In genomic region chr20:44215125-44215524, GRCh38 we compare ENCODE assay signal across 1 cellular context.
TF ChIP-seq lines count a peak whose summit lies in the region.

No MANE protein-coding gene starts in this region.

TF ChIP-seq in HepG2, 621 proteins besides CTCF, POLR2A, EP300 and RAD21 (continued from another document and continues in another):
- TF ChIP-seq HOXA9 (CRISPR knock-in tag; IDR thresholded peaks at IDR 0.05; ENCODE audit: borderline replicate concordance) (no peak), SOX5 (CRISPR knock-in tag; IDR thresholded peaks at IDR 0.05; ENCODE audit: borderline replicate concordance) (peak; percentile 51; the same call in 1 of the 2 replicates), PRMT3 (CRISPR knock-in tag; IDR thresholded peaks at IDR 0.05; ENCODE audit: borderline replicate concordance, low read depth) (no peak), PBX2 (CRISPR knock-in tag; IDR thresholded peaks at IDR 0.05) (no peak), ZNF282 (IDR thresholded peaks at IDR 0.05; ENCODE audit: partially characterized antibody) (no peak), HDAC2 (CRISPR knock-in tag; IDR thresholded peaks at IDR 0.05) (peak; percentile 18; the same call in 1 of the 2 replicates), YY1 (IDR thresholded peaks at IDR 0.05; ENCODE audit: insufficient read depth, insufficient replicate concordance, low read depth, low read length) (peak; percentile 54), ZBTB40 (IDR thresholded peaks at IDR 0.05) (no peak), ZBTB40 (CRISPR knock-in tag; IDR thresholded peaks at IDR 0.05) (no peak), BORCS8-MEF2B (CRISPR knock-in tag; IDR thresholded peaks at IDR 0.05) (no peak), ZNF230 (CRISPR knock-in tag; IDR thresholded peaks at IDR 0.05) (no peak; the same call in 1 of the 2 replicates), ZNF225 (CRISPR knock-in tag; IDR thresholded peaks at IDR 0.05) (no peak), FOXO1 (CRISPR knock-in tag; IDR thresholded peaks at IDR 0.05) (0 out of 2 replicates have a peak, but pooled peaks have one; percentile 39), FOXA1 (IDR thresholded peaks at IDR 0.05) (no peak), FOXA1 (CRISPR knock-in tag; IDR thresholded peaks at IDR 0.05) (no peak), ZNF234 (CRISPR knock-in tag; conservative IDR thresholded peaks at IDR 0.05) (no peak), NAIF1 (CRISPR knock-in tag; IDR thresholded peaks at IDR 0.05; ENCODE audit: borderline replicate concordance) (no peak), AHR (CRISPR knock-in tag; IDR thresholded peaks at IDR 0.05) (peak; percentile 92; the same call in 1 of the 2 replicates), ZNF850 (CRISPR knock-in tag; conservative IDR thresholded peaks at IDR 0.05) (0 out of 2 replicates have a peak, but pooled peaks have one; percentile 3), TMF1 (CRISPR knock-in tag; IDR thresholded peaks at IDR 0.05; ENCODE audit: low read depth) (0 out of 2 replicates have a peak, but pooled peaks have one; percentile 22), ZBTB1 (CRISPR knock-in tag; IDR thresholded peaks at IDR 0.05; ENCODE audit: borderline replicate concordance) (no peak), ZBTB49 (CRISPR knock-in tag; IDR thresholded peaks at IDR 0.05; ENCODE audit: borderline replicate concordance) (peak; percentile 88; the same call in 1 of the 2 replicates), GTF2F1 (IDR thresholded peaks at IDR 0.05; ENCODE audit: low read length) (no peak), NRL (CRISPR knock-in tag; IDR thresholded peaks at IDR 0.05; ENCODE audit: borderline replicate concordance) (no peak; the same call in 1 of the 2 replicates), ZC3H13 (CRISPR knock-in tag; IDR thresholded peaks at IDR 0.05) (0 out of 2 replicates have a peak, but pooled peaks have one; percentile 49), SP2 (CRISPR knock-in tag; IDR thresholded peaks at IDR 0.05) (no peak), MIXL1 (CRISPR knock-in tag; IDR thresholded peaks at IDR 0.05) (peak; percentile 84), PBX3 (CRISPR knock-in tag; IDR thresholded peaks at IDR 0.05; ENCODE audit: borderline replicate concordance) (no peak), PITX1 (CRISPR knock-in tag; IDR thresholded peaks at IDR 0.05) (no peak), ZNF567 (CRISPR knock-in tag; IDR thresholded peaks at IDR 0.05; ENCODE audit: borderline replicate concordance) (peak; percentile 44; the same call in 1 of the 2 replicates), ZNF614 (CRISPR knock-in tag; IDR thresholded peaks at IDR 0.05; ENCODE audit: borderline replicate concordance) (peak; percentile 48; the same call in 1 of the 2 replicates), KDM4B (CRISPR knock-in tag; IDR thresholded peaks at IDR 0.05) (0 out of 2 replicates have a peak, but pooled peaks have one; percentile 63), ZNF879 (CRISPR knock-in tag; IDR thresholded peaks at IDR 0.05) (no peak), ZNF563 (CRISPR knock-in tag; IDR thresholded peaks at IDR 0.05) (no peak), CENPX (CRISPR knock-in tag; IDR thresholded peaks at IDR 0.05) (no peak), SOX6 (IDR thresholded peaks at IDR 0.05) (no peak), SOX6 (CRISPR knock-in tag; IDR thresholded peaks at IDR 0.05) (no peak), GATAD2A (CRISPR knock-in tag; IDR thresholded peaks at IDR 0.05) (peak; percentile 66), ZNF616 (CRISPR knock-in tag; IDR thresholded peaks at IDR 0.05; ENCODE audit: low read depth) (no peak), RFXAP (CRISPR knock-in tag; IDR thresholded peaks at IDR 0.05; ENCODE audit: borderline replicate concordance) (peak; percentile 22; the same call in 1 of the 2 replicates)
- TF ChIP-seq, protein P1, sequence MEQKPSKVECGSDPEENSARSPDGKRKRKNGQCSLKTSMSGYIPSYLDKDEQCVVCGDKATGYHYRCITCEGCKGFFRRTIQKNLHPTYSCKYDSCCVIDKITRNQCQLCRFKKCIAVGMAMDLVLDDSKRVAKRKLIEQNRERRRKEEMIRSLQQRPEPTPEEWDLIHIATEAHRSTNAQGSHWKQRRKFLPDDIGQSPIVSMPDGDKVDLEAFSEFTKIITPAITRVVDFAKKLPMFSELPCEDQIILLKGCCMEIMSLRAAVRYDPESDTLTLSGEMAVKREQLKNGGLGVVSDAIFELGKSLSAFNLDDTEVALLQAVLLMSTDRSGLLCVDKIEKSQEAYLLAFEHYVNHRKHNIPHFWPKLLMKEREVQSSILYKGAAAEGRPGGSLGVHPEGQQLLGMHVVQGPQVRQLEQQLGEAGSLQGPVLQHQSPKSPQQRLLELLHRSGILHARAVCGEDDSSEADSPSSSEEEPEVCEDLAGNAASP (CRISPR knock-in tag; IDR thresholded peaks at IDR 0.05; ENCODE audit: borderline replicate concordance) = peak; percentile 50; the same call in 1 of the 2 replicates
- TF ChIP-seq, protein P2, sequence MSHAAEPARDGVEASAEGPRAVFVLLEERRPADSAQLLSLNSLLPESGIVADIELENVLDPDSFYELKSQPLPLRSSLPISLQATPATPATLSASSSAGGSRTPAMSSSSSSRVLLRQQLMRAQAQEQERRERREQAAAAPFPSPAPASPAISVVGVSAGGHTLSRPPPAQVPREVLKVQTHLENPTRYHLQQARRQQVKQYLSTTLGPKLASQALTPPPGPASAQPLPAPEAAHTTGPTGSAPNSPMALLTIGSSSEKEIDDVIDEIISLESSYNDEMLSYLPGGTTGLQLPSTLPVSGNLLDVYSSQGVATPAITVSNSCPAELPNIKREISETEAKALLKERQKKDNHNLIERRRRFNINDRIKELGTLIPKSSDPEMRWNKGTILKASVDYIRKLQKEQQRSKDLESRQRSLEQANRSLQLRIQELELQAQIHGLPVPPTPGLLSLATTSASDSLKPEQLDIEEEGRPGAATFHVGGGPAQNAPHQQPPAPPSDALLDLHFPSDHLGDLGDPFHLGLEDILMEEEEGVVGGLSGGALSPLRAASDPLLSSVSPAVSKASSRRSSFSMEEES (CRISPR knock-in tag; IDR thresholded peaks at IDR 0.05) = peak; percentile 17; the same call in 1 of the 2 replicates
- TF ChIP-seq, protein P3, sequence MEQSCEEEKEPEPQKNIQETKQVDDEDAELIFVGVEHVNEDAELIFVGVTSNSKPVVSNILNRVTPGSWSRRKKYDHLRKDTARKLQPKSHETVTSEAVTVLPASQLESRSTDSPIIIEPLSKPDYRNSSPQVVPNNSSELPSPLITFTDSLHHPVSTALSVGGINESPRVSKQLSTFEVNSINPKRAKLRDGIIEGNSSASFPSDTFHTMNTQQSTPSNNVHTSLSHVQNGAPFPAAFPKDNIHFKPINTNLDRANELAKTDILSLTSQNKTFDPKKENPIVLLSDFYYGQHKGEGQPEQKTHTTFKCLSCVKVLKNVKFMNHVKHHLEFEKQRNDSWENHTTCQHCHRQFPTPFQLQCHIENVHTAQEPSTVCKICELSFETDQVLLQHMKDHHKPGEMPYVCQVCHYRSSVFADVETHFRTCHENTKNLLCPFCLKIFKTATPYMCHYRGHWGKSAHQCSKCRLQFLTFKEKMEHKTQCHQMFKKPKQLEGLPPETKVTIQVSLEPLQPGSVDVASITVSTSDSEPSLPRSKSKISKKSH (CRISPR knock-in tag; IDR thresholded peaks at IDR 0.05; ENCODE audit: borderline replicate concordance) = no peak
- TF ChIP-seq, protein P4, sequence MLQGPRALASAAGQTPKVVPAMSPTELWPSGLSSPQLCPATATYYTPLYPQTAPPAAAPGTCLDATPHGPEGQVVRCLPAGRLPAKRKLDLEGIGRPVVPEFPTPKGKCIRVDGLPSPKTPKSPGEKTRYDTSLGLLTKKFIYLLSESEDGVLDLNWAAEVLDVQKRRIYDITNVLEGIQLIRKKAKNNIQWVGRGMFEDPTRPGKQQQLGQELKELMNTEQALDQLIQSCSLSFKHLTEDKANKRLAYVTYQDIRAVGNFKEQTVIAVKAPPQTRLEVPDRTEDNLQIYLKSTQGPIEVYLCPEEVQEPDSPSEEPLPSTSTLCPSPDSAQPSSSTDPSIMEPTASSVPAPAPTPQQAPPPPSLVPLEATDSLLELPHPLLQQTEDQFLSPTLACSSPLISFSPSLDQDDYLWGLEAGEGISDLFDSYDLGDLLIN (CRISPR knock-in tag; IDR thresholded peaks at IDR 0.05; ENCODE audit: borderline replicate concordance) = no peak
